In the genomic region with DNA sequence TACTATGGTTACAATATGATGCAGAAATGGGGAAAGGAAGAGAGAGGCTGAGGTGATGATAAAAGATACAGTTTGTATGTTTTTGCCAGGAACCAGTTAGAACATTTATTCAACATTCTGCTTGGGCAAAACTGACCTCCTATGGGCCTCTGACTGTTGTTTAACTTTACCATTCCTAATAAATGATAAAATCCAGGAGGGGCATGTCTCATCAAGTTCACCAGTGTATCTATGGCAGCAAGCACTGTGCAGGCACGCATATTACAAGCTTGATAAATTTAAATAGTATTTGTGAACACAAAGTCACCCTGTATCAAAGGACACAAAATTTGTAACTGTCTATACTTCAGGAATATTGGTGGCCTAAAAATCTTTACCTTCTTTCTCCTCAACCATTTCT, we compare ENCODE assay signal across 1 cellular context.
TF ChIP-seq lines count a peak whose summit lies in the region.

No MANE protein-coding gene starts in this region.

TF ChIP-seq in GM23338, 12 proteins besides CTCF, POLR2A, EP300 and RAD21:
- no peak for TF ChIP-seq POLR2AphosphoS5 (IDR thresholded peaks at IDR 0.05; ENCODE audit: low read depth)
- TF ChIP-seq EZH2phosphoT487 (IDR thresholded peaks at IDR 0.05; ENCODE audit: unreplicated experiment), result no peak
- no peak for TF ChIP-seq NANOG (IDR thresholded peaks at IDR 0.05; ENCODE audit: borderline replicate concordance)
- TF ChIP-seq EZH2 (IDR thresholded peaks at IDR 0.05; ENCODE audit: low read depth, unreplicated experiment), result no peak
- no peak for TF ChIP-seq CREB1 (CRISPR knock-in tag; IDR thresholded peaks at IDR 0.05; ENCODE audit: low read depth)
- no peak for TF ChIP-seq STAT1 (IDR thresholded peaks at IDR 0.05; ENCODE audit: unreplicated experiment)
- no peak for TF ChIP-seq ETS1 (IDR thresholded peaks at IDR 0.05)
- TF ChIP-seq, protein P1, sequence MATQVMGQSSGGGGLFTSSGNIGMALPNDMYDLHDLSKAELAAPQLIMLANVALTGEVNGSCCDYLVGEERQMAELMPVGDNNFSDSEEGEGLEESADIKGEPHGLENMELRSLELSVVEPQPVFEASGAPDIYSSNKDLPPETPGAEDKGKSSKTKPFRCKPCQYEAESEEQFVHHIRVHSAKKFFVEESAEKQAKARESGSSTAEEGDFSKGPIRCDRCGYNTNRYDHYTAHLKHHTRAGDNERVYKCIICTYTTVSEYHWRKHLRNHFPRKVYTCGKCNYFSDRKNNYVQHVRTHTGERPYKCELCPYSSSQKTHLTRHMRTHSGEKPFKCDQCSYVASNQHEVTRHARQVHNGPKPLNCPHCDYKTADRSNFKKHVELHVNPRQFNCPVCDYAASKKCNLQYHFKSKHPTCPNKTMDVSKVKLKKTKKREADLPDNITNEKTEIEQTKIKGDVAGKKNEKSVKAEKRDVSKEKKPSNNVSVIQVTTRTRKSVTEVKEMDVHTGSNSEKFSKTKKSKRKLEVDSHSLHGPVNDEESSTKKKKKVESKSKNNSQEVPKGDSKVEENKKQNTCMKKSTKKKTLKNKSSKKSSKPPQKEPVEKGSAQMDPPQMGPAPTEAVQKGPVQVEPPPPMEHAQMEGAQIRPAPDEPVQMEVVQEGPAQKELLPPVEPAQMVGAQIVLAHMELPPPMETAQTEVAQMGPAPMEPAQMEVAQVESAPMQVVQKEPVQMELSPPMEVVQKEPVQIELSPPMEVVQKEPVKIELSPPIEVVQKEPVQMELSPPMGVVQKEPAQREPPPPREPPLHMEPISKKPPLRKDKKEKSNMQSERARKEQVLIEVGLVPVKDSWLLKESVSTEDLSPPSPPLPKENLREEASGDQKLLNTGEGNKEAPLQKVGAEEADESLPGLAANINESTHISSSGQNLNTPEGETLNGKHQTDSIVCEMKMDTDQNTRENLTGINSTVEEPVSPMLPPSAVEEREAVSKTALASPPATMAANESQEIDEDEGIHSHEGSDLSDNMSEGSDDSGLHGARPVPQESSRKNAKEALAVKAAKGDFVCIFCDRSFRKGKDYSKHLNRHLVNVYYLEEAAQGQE (IDR thresholded peaks at IDR 0.05; ENCODE audit: unreplicated experiment), result no peak
- TF ChIP-seq ZNF462 (CRISPR knock-in tag; IDR thresholded peaks at IDR 0.05), result no peak
- no peak for TF ChIP-seq JUNB (IDR thresholded peaks at IDR 0.05; ENCODE audit: unreplicated experiment)
- no peak for TF ChIP-seq ZNF331 (CRISPR knock-in tag; IDR thresholded peaks at IDR 0.05; ENCODE audit: low read depth)
- no peak for TF ChIP-seq ZNF114 (CRISPR knock-in tag; IDR thresholded peaks at IDR 0.05)
